Comparison of ENCODE assay signal across 10 cellular contexts in the genomic region with DNA sequence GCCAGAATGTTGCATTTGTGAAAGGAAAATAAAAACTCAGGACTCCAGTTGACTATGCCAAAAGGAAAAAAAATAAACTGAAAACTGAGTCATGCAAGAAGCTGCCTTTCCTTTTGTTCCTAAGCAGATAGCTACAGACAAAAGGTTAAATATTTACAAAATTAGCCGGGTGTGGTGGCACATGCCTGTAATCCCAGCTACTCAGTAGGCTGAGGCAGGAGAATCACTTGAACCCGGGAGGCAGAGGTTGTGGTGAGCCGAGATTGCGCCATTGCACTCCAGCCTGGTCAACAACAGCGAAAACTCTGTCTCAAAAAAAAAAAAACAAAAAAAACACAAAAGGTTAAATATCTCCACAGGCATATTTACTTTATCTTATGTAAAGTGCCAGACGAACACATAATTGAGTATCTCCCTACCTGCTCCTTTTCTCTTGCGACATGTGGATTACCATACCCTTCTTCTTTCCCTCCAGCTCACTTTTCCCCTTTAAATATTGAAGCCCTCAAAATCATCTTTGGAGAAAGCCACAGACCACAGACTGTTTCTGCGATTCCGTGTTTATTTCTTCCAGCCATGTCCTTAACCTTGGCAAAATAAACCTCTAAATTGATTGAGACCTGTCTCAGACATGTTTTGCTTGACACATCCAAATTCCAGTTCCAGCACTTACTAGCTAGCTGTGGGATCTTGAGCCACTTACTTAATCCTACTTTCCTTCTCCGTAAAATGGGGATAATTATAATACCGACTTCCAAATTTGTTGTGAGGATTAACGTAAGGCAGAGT. TPM values are rescaled to one million over a fixed set of nuclear protein-coding genes. Genes with fewer than 3 reads are reported as not detected.
DNase-seq lines count a peak whose midpoint lies in the region; ATAC-seq and TF ChIP-seq lines count a peak whose summit lies in the region.
"Had no signal": no experiment of that assay in that cellular context is flagged by ENCODE, and none has a peak within 500 bp of the region (broad histone marks: within the 10 kb centered on the region; RNA-seq: fewer than 3 reads in every experiment).

No MANE protein-coding gene starts in this region.

- H3K4me3 Mint-ChIP-seq in activated T-cell treated with anti-CD3 and anti-CD28 coated beads, Interleukin-2, amount 50 U/mL, for 72 hours: peak overlapping the region in 1 of 2 donors; percentile 17
- H3K4me3 Mint-ChIP-seq in type B pancreatic cell: peak overlapping the region; percentile 13
- H3K4me3 Mint-ChIP-seq: activated T-helper 1 cell treated with anti-CD3 and anti-CD28 coated beads, Interleukin-12 subunit alpha, Interleukin-12 subunit beta, Interleukin-2, Interleukin-4 antibody, amounts not matched to agents 30 ng/mL and 10 ng/mL and 1 ng/mL, durations not matched to agents 14 hours and 24 hours and 36 hours had no signal

- no peak for DNase-seq in activated T-cell treated with anti-CD3 and anti-CD28 coated beads, Interleukin-2, amount 50 U/mL, for 72 hours
- no peak for DNase-seq in activated T-cell treated with anti-CD3 and anti-CD28 coated beads for 4 hours
- DNase-seq in dorsolateral prefrontal cortex: no peak
- DNase-seq in lung microvascular endothelial cell (ENCODE audit: low read depth in 2 of 2): peak; percentile 45 to 58
- DNase-seq in type B pancreatic cell (ENCODE audit: extremely low spot score, unreplicated experiment): no peak
- DNase-seq in NCI-H1048 (lab: John Stamatoyannopoulos, UW): no peak
- DNase-seq: Karpas-422 had no signal

- H3K36me3 Mint-ChIP-seq in activated T-cell treated with anti-CD3 and anti-CD28 coated beads, Interleukin-2, amount 50 U/mL, for 72 hours (ENCODE audit: insufficient read depth in 2 of 2): peaks cover 2 to 4% of the 10 kb centered on the region in 2 donors
- no peaks in the 10 kb centered on the region for H3K36me3 Mint-ChIP-seq in type B pancreatic cell

- H3K27ac ChIP-seq in dorsolateral prefrontal cortex: peak overlapping the region in 51 of 59 donors; percentile 2 to 99 (median 93)

- H3K27me3 ChIP-seq in dorsolateral prefrontal cortex: no peaks in the 10 kb centered on the region

- peaks cover 50% of the 10 kb centered on the region for H3K4me1 Mint-ChIP-seq in activated T-cell treated with anti-CD3 and anti-CD28 coated beads, Interleukin-2, amount 50 U/mL, for 72 hours (ENCODE audit: low read depth)
- peaks cover 36% of the 10 kb centered on the region for H3K4me1 Mint-ChIP-seq in type B pancreatic cell (ENCODE audit: unreplicated experiment)

- intact Hi-C loops in dorsolateral prefrontal cortex (cut with DNase I): loop anchor here in 1 of 2 donors (5.0 kb wide), 1 partner anchor 224 kb away; a partner anchor contains a TSS

- H3K27ac Mint-ChIP-seq in activated T-cell treated with anti-CD3 and anti-CD28 coated beads, Interleukin-2, amount 50 U/mL, for 72 hours: peak overlapping the region; percentile 14
- H3K27ac Mint-ChIP-seq in type B pancreatic cell: peak overlapping the region; percentile 25
- H3K27ac Mint-ChIP-seq: activated T-helper 1 cell treated with anti-CD3 and anti-CD28 coated beads, Interleukin-12 subunit alpha, Interleukin-12 subunit beta, Interleukin-2, Interleukin-4 antibody, amounts not matched to agents 30 ng/mL and 10 ng/mL and 1 ng/mL, durations not matched to agents 14 hours and 24 hours and 36 hours had no signal

- ATAC-seq in activated T-cell treated with anti-CD3 and anti-CD28 coated beads, Interleukin-2, amount 50 U/mL, for 72 hours (replicated peaks in 1 of 2): no peak
- ATAC-seq in HG02759 (IDR thresholded peaks at IDR 0.05; ENCODE audit: unreplicated experiment) (no peak), HG03175 (IDR thresholded peaks at IDR 0.05; ENCODE audit: unreplicated experiment) (no peak)

- H3K27me3 Mint-ChIP-seq in activated T-cell treated with anti-CD3 and anti-CD28 coated beads, Interleukin-2, amount 50 U/mL, for 72 hours (ENCODE audit: low read depth): no peaks in the 10 kb centered on the region
- H3K27me3 Mint-ChIP-seq in type B pancreatic cell: no peaks in the 10 kb centered on the region

- TF ChIP-seq CTCF in dorsolateral prefrontal cortex (IDR thresholded peaks at IDR 0.05 in 54 of 56, conservative IDR thresholded peaks at IDR 0.05 in 2 of 56; ENCODE audit: low read depth in 1 of 56, partially characterized antibody in 56 of 56) (no peak), type B pancreatic cell (conservative IDR thresholded peaks at IDR 0.05) (no peak)

- no peaks in the 10 kb centered on the region for H3K9me3 Mint-ChIP-seq in activated T-cell treated with anti-CD3 and anti-CD28 coated beads, Interleukin-2, amount 50 U/mL, for 72 hours
- H3K9me3 Mint-ChIP-seq in type B pancreatic cell: no peaks in the 10 kb centered on the region
- H3K9me3 Mint-ChIP-seq: activated T-helper 1 cell treated with anti-CD3 and anti-CD28 coated beads, Interleukin-12 subunit alpha, Interleukin-12 subunit beta, Interleukin-2, Interleukin-4 antibody, amounts not matched to agents 30 ng/mL and 10 ng/mL and 1 ng/mL, durations not matched to agents 14 hours and 24 hours and 36 hours had no signal

- H3K4me3 ChIP-seq in dorsolateral prefrontal cortex: no peak overlapping the region

RNA-seq across cellular contexts. Expression of a gene that starts 2.3 kb away (rescaled TPM):
- 10 to 100 TPM; 21.7 to 25.9 TPM for total RNA-seq in activated T-cell treated with anti-CD3 and anti-CD28 coated beads, Interleukin-2, amount 50 U/mL, for 72 hours
- total RNA-seq in dorsolateral prefrontal cortex: 10 to 100 TPM; 37.6 to 97.6 (median 53.8) TPM
- 14.6 and 20.0 TPM in 2 replicates for total RNA-seq in lung microvascular endothelial cell
- total RNA-seq in type B pancreatic cell (ENCODE audit: low replicate concordance): 31.6 and 50.0 TPM in 2 replicates

RNA-seq across cellular contexts. Expression of a gene that starts 30.9 kb away (rescaled TPM):
- total RNA-seq in activated T-cell treated with anti-CD3 and anti-CD28 coated beads, Interleukin-2, amount 50 U/mL, for 72 hours: 10 to 100 TPM; 42.0 to 63.8 TPM
- 100 to 1,000 TPM; 235 to 475 (median 368) TPM for total RNA-seq in dorsolateral prefrontal cortex
- 26.6 and 29.2 TPM in 2 replicates for total RNA-seq in lung microvascular endothelial cell
- total RNA-seq in type B pancreatic cell (ENCODE audit: low replicate concordance): 38.4 and 61.6 TPM in 2 replicates

RNA-seq across cellular contexts. Expression of a gene that starts 52.8 kb away (rescaled TPM):
- total RNA-seq in activated T-cell treated with anti-CD3 and anti-CD28 coated beads, Interleukin-2, amount 50 U/mL, for 72 hours: 1 to 10 TPM; 1.2 to 1.6 TPM
- total RNA-seq in dorsolateral prefrontal cortex (10 to 100 TPM in 1 of 120 experiments, 1 to 10 TPM in 102, under 1 TPM in 13, not detected in 4; 0.59 to 18.6 (median 2.3) TPM), lung microvascular endothelial cell (0.22 TPM in 1 of 2 replicates, not detected in the other), type B pancreatic cell (ENCODE audit: low replicate concordance) (1.5 and 1.9 TPM in 2 replicates)
- total RNA-seq: activated T-helper 1 cell treated with anti-CD3 and anti-CD28 coated beads, Interleukin-12 subunit alpha, Interleukin-12 subunit beta, Interleukin-2, Interleukin-4 antibody, amounts not matched to agents 30 ng/mL and 10 ng/mL and 1 ng/mL, durations not matched to agents 14 hours and 24 hours and 36 hours had no signal

Comparison
In these comparisons a context has a peak if more than half of its experiments do, and no peak if none do; other contexts are left out.
1. DNase-seq: peak in lung microvascular endothelial cell (2 of 2); none in activated T-cell treated with anti-CD3 and anti-CD28 coated beads, Interleukin-2, amount 50 U/mL, for 72 hours (0 of 2), activated T-cell treated with anti-CD3 and anti-CD28 coated beads for 4 hours (single experiment), dorsolateral prefrontal cortex (0 of 10), type B pancreatic cell (single experiment) and NCI-H1048 (single experiment).